12 cellular contexts compared by ENCODE assay signal in genomic region chr5:179264641-179265528, GRCh38.
DNase-seq lines count a peak whose midpoint lies in the region; ATAC-seq, FAIRE-seq and TF ChIP-seq lines count a peak whose summit lies in the region.
"Had no signal": no experiment of that assay in that cellular context is flagged by ENCODE, and none has a peak within 500 bp of the region (broad histone marks: within the 10 kb centered on the region; RNA-seq: fewer than 3 reads in every experiment).

No MANE protein-coding gene starts in this region.

- H3K27ac ChIP-seq in RWPE2 (ENCODE audit: poor library complexity, severe bottlenecking) (no peak overlapping the region), hepatocyte (peak overlapping the region; percentile 71), foreskin keratinocyte (no peak overlapping the region)
- H3K27ac ChIP-seq: epithelial cell of prostate, neutrophil had no signal

- H3K9me3 ChIP-seq in RWPE2 (ENCODE audit: severe bottlenecking) (peaks cover 10% of the 10 kb centered on the region), hepatocyte (ENCODE audit: low read depth) (no peaks in the 10 kb centered on the region)
- H3K9me3 ChIP-seq: neutrophil had no signal

- no peaks in the 10 kb centered on the region for H3K36me3 ChIP-seq in RWPE2 (ENCODE audit: low read depth)
- no peaks in the 10 kb centered on the region for H3K36me3 ChIP-seq in hepatocyte (replicated peaks; ENCODE audit: insufficient read depth, low read depth)
- H3K36me3 ChIP-seq: neutrophil had no signal

- 80% methylated on average over 27 of the region's 30 CpGs for WGBS in hepatocyte (ENCODE audit: low lambda C conversion rate, missing lambda C conversion rate)

- H3K79me2 ChIP-seq in hepatocyte: no peaks in the 10 kb centered on the region

- no peaks in the 10 kb centered on the region for H3K9me2 ChIP-seq in hepatocyte (replicated peaks; ENCODE audit: insufficient read depth)

- no peaks in the 10 kb centered on the region for H3K27me3 ChIP-seq in RWPE2 (ENCODE audit: insufficient read depth, poor library complexity, severe bottlenecking)
- no peaks in the 10 kb centered on the region for H3K27me3 ChIP-seq in hepatocyte
- H3K27me3 ChIP-seq in foreskin keratinocyte: no peaks in the 10 kb centered on the region

- ATAC-seq in RWPE2 (ENCODE audit: low read depth): no peak
- no peak for ATAC-seq in sciatic nerve
- ATAC-seq in foreskin keratinocyte: no peak
- ATAC-seq in GM21515 (IDR thresholded peaks at IDR 0.05; ENCODE audit: unreplicated experiment): no peak

- H3K4me1 ChIP-seq in RWPE2 (ENCODE audit: insufficient read depth, poor library complexity, severe bottlenecking) (no peaks in the 10 kb centered on the region), hepatocyte (ENCODE audit: insufficient read depth) (peaks cover 38% of the 10 kb centered on the region), foreskin keratinocyte (no peaks in the 10 kb centered on the region)

- no peak overlapping the region for H2AFZ ChIP-seq in hepatocyte

- no peak for FAIRE-seq in GM19239 (lab: Jason Lieb, UNC)

- H3K4me3 ChIP-seq in AG10803 (ENCODE audit: low read length) (peak overlapping the region; percentile 27), RWPE2 (ENCODE audit: severe bottlenecking) (no peak overlapping the region), hepatocyte (no peak overlapping the region)

- no peaks in the 10 kb centered on the region for H4K20me1 ChIP-seq in hepatocyte (ENCODE audit: insufficient read depth, poor library complexity, severe bottlenecking)

- intact Hi-C loops in sciatic nerve (cut with DNase I): no loop called here

- DNase-seq in AG10803 (ENCODE audit: low read depth) (no peak), RWPE2 (ENCODE audit: low spot score) (peak; percentile 64), hepatocyte (ENCODE audit: low spot score) (no peak), sciatic nerve (ENCODE audit: low spot score) (peak; percentile 77), foreskin keratinocyte (no peak), GM19239 (ENCODE audit: insufficient read length, low spot score) (no peak), NAMALWA (ENCODE audit: low spot score) (no peak)
- DNase-seq: NCI-H1930, T-helper 1 cell had no signal

- H3K4me2 ChIP-seq in hepatocyte: peak overlapping the region; percentile 47

- no peak for TF ChIP-seq CTCF in AG10803 (conservative IDR thresholded peaks at IDR 0.05; ENCODE audit: low read length)
- no peak for TF ChIP-seq CTCF in RWPE2 (IDR thresholded peaks at IDR 0.05; ENCODE audit: poor library complexity, severe bottlenecking)
- TF ChIP-seq CTCF in hepatocyte (IDR thresholded peaks at IDR 0.05; ENCODE audit: poor library complexity): no peak
- no peak for TF ChIP-seq CTCF in foreskin keratinocyte (conservative IDR thresholded peaks at IDR 0.05)

Comparison
In these comparisons a context has a peak if more than half of its experiments do, and no peak if none do; other contexts are left out.
1. DNase-seq: peak in RWPE2 (single experiment) and sciatic nerve (single experiment); none in AG10803 (single experiment), hepatocyte (single experiment), foreskin keratinocyte (0 of 2), GM19239 (single experiment) and NAMALWA (single experiment).